Comparison of ENCODE assay signal across 1 cellular context in genomic region chr9:130186839-130187522, GRCh38.
A peak's percentile ranks its signal among the peaks of the same experiment; 100 is the strongest.
TF ChIP-seq lines count a peak whose summit lies in the region.

No MANE protein-coding gene starts in this region.

TF ChIP-seq in HepG2, 621 proteins besides CTCF, POLR2A, EP300 and RAD21 (continued from another document and continues in another):
- TF ChIP-seq, protein P1, sequence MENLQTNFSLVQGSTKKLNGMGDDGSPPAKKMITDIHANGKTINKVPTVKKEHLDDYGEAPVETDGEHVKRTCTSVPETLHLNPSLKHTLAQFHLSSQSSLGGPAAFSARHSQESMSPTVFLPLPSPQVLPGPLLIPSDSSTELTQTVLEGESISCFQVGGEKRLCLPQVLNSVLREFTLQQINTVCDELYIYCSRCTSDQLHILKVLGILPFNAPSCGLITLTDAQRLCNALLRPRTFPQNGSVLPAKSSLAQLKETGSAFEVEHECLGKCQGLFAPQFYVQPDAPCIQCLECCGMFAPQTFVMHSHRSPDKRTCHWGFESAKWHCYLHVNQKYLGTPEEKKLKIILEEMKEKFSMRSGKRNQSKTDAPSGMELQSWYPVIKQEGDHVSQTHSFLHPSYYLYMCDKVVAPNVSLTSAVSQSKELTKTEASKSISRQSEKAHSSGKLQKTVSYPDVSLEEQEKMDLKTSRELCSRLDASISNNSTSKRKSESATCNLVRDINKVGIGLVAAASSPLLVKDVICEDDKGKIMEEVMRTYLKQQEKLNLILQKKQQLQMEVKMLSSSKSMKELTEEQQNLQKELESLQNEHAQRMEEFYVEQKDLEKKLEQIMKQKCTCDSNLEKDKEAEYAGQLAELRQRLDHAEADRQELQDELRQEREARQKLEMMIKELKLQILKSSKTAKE (CRISPR knock-in tag; IDR thresholded peaks at IDR 0.05; ENCODE audit: borderline replicate concordance), result no peak
- TF ChIP-seq ZNF883 (CRISPR knock-in tag; IDR thresholded peaks at IDR 0.05; ENCODE audit: not compliant biosample characterization), result no peak
- TF ChIP-seq MTA3 (CRISPR knock-in tag; IDR thresholded peaks at IDR 0.05), result no peak
- no peak for TF ChIP-seq NFKB2 (CRISPR knock-in tag; IDR thresholded peaks at IDR 0.05; ENCODE audit: borderline replicate concordance)
- no peak for TF ChIP-seq ZNF724P (CRISPR knock-in tag; IDR thresholded peaks at IDR 0.05; ENCODE audit: borderline replicate concordance)
- no peak for TF ChIP-seq ZNF766 (CRISPR knock-in tag; IDR thresholded peaks at IDR 0.05; ENCODE audit: borderline replicate concordance)
- TF ChIP-seq KDM5A (IDR thresholded peaks at IDR 0.05; ENCODE audit: borderline replicate concordance, low read length), result no peak
- TF ChIP-seq HOXA9 (CRISPR knock-in tag; IDR thresholded peaks at IDR 0.05; ENCODE audit: borderline replicate concordance), result no peak
- no peak for TF ChIP-seq ZNF264 (CRISPR knock-in tag; IDR thresholded peaks at IDR 0.05)
- no peak for TF ChIP-seq SIN3B (IDR thresholded peaks at IDR 0.05; ENCODE audit: low read length)
- TF ChIP-seq ZMYM4 (CRISPR knock-in tag; IDR thresholded peaks at IDR 0.05), result no peak
- no peak for TF ChIP-seq TP53 (CRISPR knock-in tag; conservative IDR thresholded peaks at IDR 0.05)
- no peak for TF ChIP-seq HDAC2 (CRISPR knock-in tag; IDR thresholded peaks at IDR 0.05)
- TF ChIP-seq ZNF687 (CRISPR knock-in tag; IDR thresholded peaks at IDR 0.05), result peak; percentile 64
- TF ChIP-seq RBFOX2 (IDR thresholded peaks at IDR 0.05; ENCODE audit: low read depth, low read length), result 0 out of 2 replicates have a peak, but pooled peaks have one; percentile 20
- no peak for TF ChIP-seq ZNF501 (CRISPR knock-in tag; IDR thresholded peaks at IDR 0.05)
- no peak for TF ChIP-seq REXO4 (CRISPR knock-in tag; IDR thresholded peaks at IDR 0.05; ENCODE audit: borderline replicate concordance)
- no peak for TF ChIP-seq HIVEP1 (CRISPR knock-in tag; IDR thresholded peaks at IDR 0.05)
- TF ChIP-seq, protein P2, sequence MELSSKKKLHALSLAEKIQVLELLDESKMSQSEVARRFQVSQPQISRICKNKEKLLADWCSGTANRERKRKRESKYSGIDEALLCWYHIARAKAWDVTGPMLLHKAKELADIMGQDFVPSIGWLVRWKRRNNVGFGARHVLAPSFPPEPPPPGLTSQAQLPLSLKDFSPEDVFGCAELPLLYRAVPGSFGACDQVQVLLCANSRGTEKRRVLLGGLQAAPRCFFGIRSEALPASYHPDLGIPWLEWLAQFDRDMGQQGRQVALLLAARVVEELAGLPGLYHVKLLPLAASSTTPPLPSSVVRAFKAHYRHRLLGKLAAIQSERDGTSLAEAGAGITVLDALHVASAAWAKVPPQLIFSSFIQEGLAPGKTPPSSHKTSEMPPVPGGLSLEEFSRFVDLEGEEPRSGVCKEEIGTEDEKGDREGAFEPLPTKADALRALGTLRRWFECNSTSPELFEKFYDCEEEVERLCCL (CRISPR knock-in tag; IDR thresholded peaks at IDR 0.05; ENCODE audit: borderline replicate concordance), result no peak
- TF ChIP-seq ZBTB38 (CRISPR knock-in tag; IDR thresholded peaks at IDR 0.05), result no peak
- TF ChIP-seq ZNF780A (CRISPR knock-in tag; IDR thresholded peaks at IDR 0.05), result no peak
- TF ChIP-seq ZFP1 (CRISPR knock-in tag; IDR thresholded peaks at IDR 0.05), result no peak
- TF ChIP-seq TCF12 (IDR thresholded peaks at IDR 0.05), result no peak
- no peak for TF ChIP-seq TCF12 (CRISPR knock-in tag; IDR thresholded peaks at IDR 0.05)
- TF ChIP-seq, protein P3, sequence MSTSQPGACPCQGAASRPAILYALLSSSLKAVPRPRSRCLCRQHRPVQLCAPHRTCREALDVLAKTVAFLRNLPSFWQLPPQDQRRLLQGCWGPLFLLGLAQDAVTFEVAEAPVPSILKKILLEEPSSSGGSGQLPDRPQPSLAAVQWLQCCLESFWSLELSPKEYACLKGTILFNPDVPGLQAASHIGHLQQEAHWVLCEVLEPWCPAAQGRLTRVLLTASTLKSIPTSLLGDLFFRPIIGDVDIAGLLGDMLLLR (CRISPR knock-in tag; IDR thresholded peaks at IDR 0.05), result no peak
- no peak for TF ChIP-seq ZNF530 (CRISPR knock-in tag; IDR thresholded peaks at IDR 0.05; ENCODE audit: low read depth)
- TF ChIP-seq ZNF761 (CRISPR knock-in tag; conservative IDR thresholded peaks at IDR 0.05), result no peak
- no peak for TF ChIP-seq ZC3H13 (CRISPR knock-in tag; IDR thresholded peaks at IDR 0.05)
- TF ChIP-seq REL (CRISPR knock-in tag; conservative IDR thresholded peaks at IDR 0.05), result no peak
- TF ChIP-seq ZNF75D (CRISPR knock-in tag; IDR thresholded peaks at IDR 0.05; ENCODE audit: borderline replicate concordance), result no peak
- TF ChIP-seq, protein P4, sequence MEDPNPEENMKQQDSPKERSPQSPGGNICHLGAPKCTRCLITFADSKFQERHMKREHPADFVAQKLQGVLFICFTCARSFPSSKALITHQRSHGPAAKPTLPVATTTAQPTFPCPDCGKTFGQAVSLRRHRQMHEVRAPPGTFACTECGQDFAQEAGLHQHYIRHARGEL (CRISPR knock-in tag; IDR thresholded peaks at IDR 0.05), result no peak
- peak; percentile 18; the same call in 1 of the 2 replicates for TF ChIP-seq MAX (IDR thresholded peaks at IDR 0.05)
- TF ChIP-seq MAFF (IDR thresholded peaks at IDR 0.05; ENCODE audit: low read depth, low read length), result no peak
- TF ChIP-seq SRY (CRISPR knock-in tag; IDR thresholded peaks at IDR 0.05), result no peak
- TF ChIP-seq, protein P5, sequence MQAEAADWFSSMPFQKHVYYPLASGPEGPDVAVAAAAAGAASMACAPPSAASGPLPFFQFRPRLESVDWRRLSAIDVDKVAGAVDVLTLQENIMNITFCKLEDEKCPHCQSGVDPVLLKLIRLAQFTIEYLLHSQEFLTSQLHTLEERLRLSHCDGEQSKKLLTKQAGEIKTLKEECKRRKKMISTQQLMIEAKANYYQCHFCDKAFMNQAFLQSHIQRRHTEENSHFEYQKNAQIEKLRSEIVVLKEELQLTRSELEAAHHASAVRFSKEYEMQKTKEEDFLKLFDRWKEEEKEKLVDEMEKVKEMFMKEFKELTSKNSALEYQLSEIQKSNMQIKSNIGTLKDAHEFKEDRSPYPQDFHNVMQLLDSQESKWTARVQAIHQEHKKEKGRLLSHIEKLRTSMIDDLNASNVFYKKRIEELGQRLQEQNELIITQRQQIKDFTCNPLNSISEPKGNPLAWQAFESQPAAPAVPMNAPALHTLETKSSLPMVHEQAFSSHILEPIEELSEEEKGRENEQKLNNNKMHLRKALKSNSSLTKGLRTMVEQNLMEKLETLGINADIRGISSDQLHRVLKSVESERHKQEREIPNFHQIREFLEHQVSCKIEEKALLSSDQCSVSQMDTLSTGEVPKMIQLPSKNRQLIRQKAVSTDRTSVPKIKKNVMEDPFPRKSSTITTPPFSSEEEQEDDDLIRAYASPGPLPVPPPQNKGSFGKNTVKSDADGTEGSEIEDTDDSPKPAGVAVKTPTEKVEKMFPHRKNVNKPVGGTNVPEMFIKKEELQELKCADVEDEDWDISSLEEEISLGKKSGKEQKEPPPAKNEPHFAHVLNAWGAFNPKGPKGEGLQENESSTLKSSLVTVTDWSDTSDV (CRISPR knock-in tag; IDR thresholded peaks at IDR 0.05), result no peak
- 0 out of 2 replicates have a peak, but pooled peaks have one; percentile 30 for TF ChIP-seq YEATS4 (CRISPR knock-in tag; IDR thresholded peaks at IDR 0.05; ENCODE audit: borderline replicate concordance)
- no peak for TF ChIP-seq SMYD3 (CRISPR knock-in tag; IDR thresholded peaks at IDR 0.05)
- TF ChIP-seq, protein P6, sequence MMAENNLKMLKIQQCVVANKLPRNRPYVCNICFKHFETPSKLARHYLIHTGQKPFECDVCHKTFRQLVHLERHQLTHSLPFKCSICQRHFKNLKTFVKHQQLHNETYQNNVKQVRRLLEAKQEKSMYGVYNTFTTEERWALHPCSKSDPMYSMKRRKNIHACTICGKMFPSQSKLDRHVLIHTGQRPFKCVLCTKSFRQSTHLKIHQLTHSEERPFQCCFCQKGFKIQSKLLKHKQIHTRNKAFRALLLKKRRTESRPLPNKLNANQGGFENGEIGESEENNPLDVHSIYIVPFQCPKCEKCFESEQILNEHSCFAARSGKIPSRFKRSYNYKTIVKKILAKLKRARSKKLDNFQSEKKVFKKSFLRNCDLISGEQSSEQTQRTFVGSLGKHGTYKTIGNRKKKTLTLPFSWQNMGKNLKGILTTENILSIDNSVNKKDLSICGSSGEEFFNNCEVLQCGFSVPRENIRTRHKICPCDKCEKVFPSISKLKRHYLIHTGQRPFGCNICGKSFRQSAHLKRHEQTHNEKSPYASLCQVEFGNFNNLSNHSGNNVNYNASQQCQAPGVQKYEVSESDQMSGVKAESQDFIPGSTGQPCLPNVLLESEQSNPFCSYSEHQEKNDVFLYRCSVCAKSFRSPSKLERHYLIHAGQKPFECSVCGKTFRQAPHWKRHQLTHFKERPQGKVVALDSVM (CRISPR knock-in tag; IDR thresholded peaks at IDR 0.05), result peak; percentile 70; the same call in 1 of the 2 replicates
- no peak for TF ChIP-seq HOXA5 (CRISPR knock-in tag; IDR thresholded peaks at IDR 0.05)
- TF ChIP-seq ZNF891 (CRISPR knock-in tag; IDR thresholded peaks at IDR 0.05), result no peak
- TF ChIP-seq SOX6 (IDR thresholded peaks at IDR 0.05), result no peak
- no peak for TF ChIP-seq SOX6 (CRISPR knock-in tag; IDR thresholded peaks at IDR 0.05)
- TF ChIP-seq SNAPC4 (CRISPR knock-in tag; IDR thresholded peaks at IDR 0.05), result no peak
- TF ChIP-seq, protein P7, sequence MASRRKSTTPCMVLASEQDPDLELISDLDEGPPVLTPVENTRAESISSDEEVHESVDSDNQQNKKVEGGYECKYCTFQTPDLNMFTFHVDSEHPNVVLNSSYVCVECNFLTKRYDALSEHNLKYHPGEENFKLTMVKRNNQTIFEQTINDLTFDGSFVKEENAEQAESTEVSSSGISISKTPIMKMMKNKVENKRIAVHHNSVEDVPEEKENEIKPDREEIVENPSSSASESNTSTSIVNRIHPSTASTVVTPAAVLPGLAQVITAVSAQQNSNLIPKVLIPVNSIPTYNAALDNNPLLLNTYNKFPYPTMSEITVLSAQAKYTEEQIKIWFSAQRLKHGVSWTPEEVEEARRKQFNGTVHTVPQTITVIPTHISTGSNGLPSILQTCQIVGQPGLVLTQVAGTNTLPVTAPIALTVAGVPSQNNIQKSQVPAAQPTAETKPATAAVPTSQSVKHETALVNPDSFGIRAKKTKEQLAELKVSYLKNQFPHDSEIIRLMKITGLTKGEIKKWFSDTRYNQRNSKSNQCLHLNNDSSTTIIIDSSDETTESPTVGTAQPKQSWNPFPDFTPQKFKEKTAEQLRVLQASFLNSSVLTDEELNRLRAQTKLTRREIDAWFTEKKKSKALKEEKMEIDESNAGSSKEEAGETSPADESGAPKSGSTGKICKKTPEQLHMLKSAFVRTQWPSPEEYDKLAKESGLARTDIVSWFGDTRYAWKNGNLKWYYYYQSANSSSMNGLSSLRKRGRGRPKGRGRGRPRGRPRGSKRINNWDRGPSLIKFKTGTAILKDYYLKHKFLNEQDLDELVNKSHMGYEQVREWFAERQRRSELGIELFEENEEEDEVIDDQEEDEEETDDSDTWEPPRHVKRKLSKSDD (CRISPR knock-in tag; IDR thresholded peaks at IDR 0.05; ENCODE audit: low read depth), result no peak
